In the genomic region with DNA sequence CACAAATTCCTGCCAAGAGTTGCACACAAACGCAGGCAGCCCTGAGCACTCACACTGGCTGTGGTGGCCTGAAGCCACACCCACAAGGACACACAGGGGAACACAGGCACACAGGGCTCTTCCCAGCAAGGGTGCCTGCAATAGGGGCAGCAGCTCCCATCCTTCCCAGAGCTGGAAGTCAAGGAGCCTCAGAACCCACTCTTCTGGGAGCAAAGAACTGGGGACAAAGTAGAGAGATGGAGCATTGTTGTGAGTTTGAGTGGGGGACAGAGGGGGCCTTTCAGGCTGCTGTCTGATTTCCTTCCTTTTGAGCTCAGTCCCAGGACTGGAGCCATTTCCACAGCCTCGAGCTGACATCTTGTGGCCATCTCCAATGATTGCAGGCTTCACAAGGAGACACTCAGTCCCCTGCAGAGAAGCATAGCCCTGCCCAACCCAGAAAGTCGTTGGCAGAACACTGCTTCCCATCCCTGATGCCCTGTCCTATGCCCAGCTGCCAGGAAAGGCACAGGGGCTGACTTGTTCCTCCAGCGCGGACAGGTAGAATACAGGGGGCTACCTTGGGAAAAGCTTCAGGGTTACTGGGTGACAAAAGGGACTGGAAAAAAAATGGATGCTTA, we compare ENCODE assay signal across 8 cellular contexts. TPM values are rescaled to one million over a fixed set of nuclear protein-coding genes. Genes with fewer than 3 reads are reported as not detected.
DNase-seq lines count a peak whose midpoint lies in the region; ATAC-seq and TF ChIP-seq lines count a peak whose summit lies in the region.

No MANE protein-coding gene starts in this region.

- peaks cover 46% of the 10 kb centered on the region for H3K4me1 Mint-ChIP-seq in GM23338

- H3K4me3 ChIP-seq in GM23338 (no peak overlapping the region), retinal pigment epithelial cell (ENCODE audit: low read length) (no peak overlapping the region)
- H3K4me3 ChIP-seq in effector memory CD4-positive, alpha-beta T cell (ENCODE audit: insufficient read depth, low read depth, low read length, poor library complexity, severe bottlenecking), result no peak overlapping the region

- no peaks in the 10 kb centered on the region for H3K9me3 Mint-ChIP-seq in GM23338
- H3K9me3 Mint-ChIP-seq in activated naive CD4-positive, alpha-beta T cell treated with anti-CD3 and anti-CD28 coated beads, Interleukin-2, amount 50 U/mL, for 72 hours, result no peaks in the 10 kb centered on the region

- H3K4me2 ChIP-seq in GM23338, result no peak overlapping the region

- H3K27me3 Mint-ChIP-seq in GM23338 (ENCODE audit: insufficient read depth, low read depth, poor library complexity), result peaks cover 21% of the 10 kb centered on the region

- H3K36me3 Mint-ChIP-seq in GM23338 (ENCODE audit: low read depth), result no peaks in the 10 kb centered on the region
- no peaks in the 10 kb centered on the region for H3K36me3 Mint-ChIP-seq in activated naive CD4-positive, alpha-beta T cell treated with anti-CD3 and anti-CD28 coated beads, Interleukin-2, amount 50 U/mL, for 72 hours

- ATAC-seq in GM23338 (peak; percentile 86), left ventricle myocardium superior (peak; percentile 84), GM21717 (IDR thresholded peaks at IDR 0.05; ENCODE audit: unreplicated experiment) (no peak)
- ATAC-seq in activated naive CD4-positive, alpha-beta T cell treated with anti-CD3 and anti-CD28 coated beads, Interleukin-2, amount 50 U/mL, for 72 hours, result peak; percentile 56 to 89

- TF ChIP-seq CTCF in GM23338 (conservative IDR thresholded peaks at IDR 0.05; ENCODE audit: low read depth in 2 of 2), result peak; percentile 81 to 92
- peak; percentile 83 for TF ChIP-seq CTCF in retinal pigment epithelial cell (conservative IDR thresholded peaks at IDR 0.05; ENCODE audit: low read depth, low read length)

- peaks cover 19% of the 10 kb centered on the region for H3K4me1 ChIP-seq in GM23338 (ENCODE audit: insufficient read depth)
- H3K4me1 ChIP-seq in effector memory CD4-positive, alpha-beta T cell (ENCODE audit: control insufficient read depth, insufficient read depth, low read length, poor library complexity, severe bottlenecking), result no peaks in the 10 kb centered on the region

- H4K20me1 ChIP-seq in GM23338 (replicated peaks; ENCODE audit: insufficient read depth), result 0 out of 2 replicates have a peak, but pooled peaks cover 2% of the 10 kb centered on the region

- H2AFZ ChIP-seq in GM23338, result peak overlapping the region; percentile 95

- no peak overlapping the region for H3K27ac ChIP-seq in GM23338 (ENCODE audit: low read depth)
- H3K27ac ChIP-seq in effector memory CD4-positive, alpha-beta T cell (ENCODE audit: insufficient read depth, low read length, poor library complexity, severe bottlenecking), result no peak overlapping the region

- no peaks in the 10 kb centered on the region for H3K9me3 ChIP-seq in effector memory CD4-positive, alpha-beta T cell (ENCODE audit: control insufficient read depth, low read length)

- DNase-seq in CMK (ENCODE audit: low read depth) (peak; percentile 26), GM23338 (ENCODE audit: low spot score) (peak; percentile 89), NCI-H460 (ENCODE audit: extremely low read depth, low read depth) (peak; percentile 76), left ventricle myocardium superior (peak; percentile 47), retinal pigment epithelial cell (ENCODE audit: low read depth) (peak; percentile 21)
- peak in 1 of 2 donors; percentile 14 for DNase-seq in activated naive CD4-positive, alpha-beta T cell treated with anti-CD3 and anti-CD28 coated beads, Interleukin-2, amount 50 U/mL, for 72 hours (ENCODE audit: low spot score in 2 of 2)
- no peak for DNase-seq in effector memory CD4-positive, alpha-beta T cell

- no peaks in the 10 kb centered on the region for H3K79me2 ChIP-seq in GM23338 (replicated peaks; ENCODE audit: insufficient read depth)

- peaks cover 25% of the 10 kb centered on the region for H3K27me3 ChIP-seq in GM23338 (ENCODE audit: insufficient read depth)
- H3K27me3 ChIP-seq in effector memory CD4-positive, alpha-beta T cell (replicated peaks; ENCODE audit: control insufficient read depth, insufficient read depth, low read length, poor library complexity, severe bottlenecking), result no peaks in the 10 kb centered on the region

- intact Hi-C loops in left ventricle myocardium superior (cut with micrococcal nuclease), result no loop called here

- H3K9me2 ChIP-seq in GM23338 (ENCODE audit: insufficient read depth), result no peaks in the 10 kb centered on the region

- H3K27ac Mint-ChIP-seq in GM23338, result no peak overlapping the region
- no peak overlapping the region for H3K27ac Mint-ChIP-seq in activated naive CD4-positive, alpha-beta T cell treated with anti-CD3 and anti-CD28 coated beads, Interleukin-2, amount 50 U/mL, for 72 hours

- no peaks in the 10 kb centered on the region for H3K36me3 ChIP-seq in GM23338 (ENCODE audit: insufficient read depth)
- H3K36me3 ChIP-seq in effector memory CD4-positive, alpha-beta T cell (ENCODE audit: control insufficient read depth, insufficient read depth, low read length), result no peaks in the 10 kb centered on the region

- H3K4me3 Mint-ChIP-seq in GM23338, result no peak overlapping the region; the same call in 2 of the 3 replicates

- H3F3A ChIP-seq in GM23338 (replicated peaks; ENCODE audit: low read depth), result no peaks in the 10 kb centered on the region

TF ChIP-seq in GM23338, 12 proteins besides CTCF, POLR2A, EP300 and RAD21:
- TF ChIP-seq EZH2 (IDR thresholded peaks at IDR 0.05; ENCODE audit: low read depth, unreplicated experiment) (peak; percentile 23), ZNF114 (CRISPR knock-in tag; IDR thresholded peaks at IDR 0.05) (no peak)
TF ChIP-seq in GM23338: peak in this region for 1.

RNA-seq across cellular contexts. Expression of gene SLF2, which starts 34.4 kb away (rescaled TPM):
- 12.1 and 22.1 TPM in 2 replicates for total RNA-seq in GM23338 (2014; rRNA removed; shearing (Covaris generic))
- 11.3 and 13.6 TPM in 2 replicates for polyA plus RNA-seq in GM23338 (2016; fragmentation: Nextera tagmentation; extraction: Ambion mirVana)
- total RNA-seq in NCI-H460 (2014; rRNA removed; shearing (Covaris generic)), result 24.9 and 26.1 TPM in 2 replicates
- polyA plus RNA-seq in NCI-H460 (2014; cell fraction: nucleus; rRNA removed), result 20.4 and 33.3 TPM in 2 replicates
- total RNA-seq in activated naive CD4-positive, alpha-beta T cell treated with anti-CD3 and anti-CD28 coated beads, Interleukin-2, amount 50 U/mL, for 72 hours, result 10 to 100 TPM; 34.8 to 67.1 TPM
- total RNA-seq in left ventricle myocardium superior, result 18.9 TPM

Comparison
In these comparisons a context has a peak if more than half of its experiments do, and no peak if none do; other contexts are left out.
1. DNase-seq: peak in CMK (single experiment), GM23338 (single experiment), NCI-H460 (single experiment), left ventricle myocardium superior (single experiment) and retinal pigment epithelial cell (single experiment); none in effector memory CD4-positive, alpha-beta T cell (0 of 3).